8 cellular contexts compared by ENCODE assay signal in the genomic region with DNA sequence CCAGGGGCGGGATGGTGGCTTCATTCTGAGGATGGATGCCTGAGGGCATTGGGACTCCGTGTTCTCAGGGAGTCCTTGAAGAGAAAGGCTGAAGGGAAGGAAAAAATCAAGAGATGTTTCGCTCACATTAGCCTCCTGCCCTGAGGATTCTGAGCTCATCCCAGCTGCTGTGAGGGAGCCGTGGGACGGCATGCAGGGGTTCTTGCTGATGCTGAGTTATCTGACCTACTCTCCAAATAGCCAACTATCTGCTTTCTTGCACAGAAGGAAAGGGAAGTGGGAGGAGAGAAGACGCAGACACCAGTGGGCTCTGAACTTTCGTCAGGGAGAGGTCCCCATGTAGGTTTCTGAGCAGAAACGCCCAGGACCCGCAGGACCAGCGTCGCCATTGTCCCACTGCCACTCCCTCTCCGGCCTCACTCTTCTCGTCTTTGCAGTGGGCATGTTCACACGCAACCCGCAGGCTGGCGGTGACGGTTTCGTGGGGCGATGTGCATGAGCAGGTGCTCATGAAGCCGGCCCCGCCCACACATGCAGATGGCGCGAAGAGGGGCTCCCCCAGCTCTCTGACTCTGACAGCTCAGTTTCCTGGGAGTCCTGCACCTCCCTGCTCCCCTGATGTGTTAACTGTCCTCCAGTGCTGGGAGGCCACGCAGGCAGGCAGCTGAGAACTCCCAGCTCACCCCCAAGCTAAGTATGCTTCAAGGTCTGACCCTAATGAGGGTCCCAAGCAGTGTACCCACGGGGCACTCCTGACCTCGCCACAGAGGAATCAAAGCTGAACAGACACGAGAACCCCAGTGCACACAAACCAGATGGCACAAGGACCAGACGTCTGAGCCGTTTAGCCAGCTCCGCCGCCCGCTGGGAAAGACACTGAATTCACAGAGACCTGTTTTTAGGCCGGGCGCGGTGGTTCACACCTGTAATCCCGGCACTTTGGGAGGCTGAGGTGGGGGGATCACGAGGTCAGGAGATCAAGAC. TPM values are rescaled to one million over a fixed set of nuclear protein-coding genes. Genes with fewer than 3 reads are reported as not detected.
A peak's percentile ranks its signal among the peaks of the same experiment; 100 is the strongest.
DNase-seq lines count a peak whose midpoint lies in the region; ATAC-seq and TF ChIP-seq lines count a peak whose summit lies in the region.

No MANE protein-coding gene starts in this region.

- peaks cover 6% of the 10 kb centered on the region for H3K9me3 ChIP-seq in osteoblast (ENCODE audit: low read depth, low read length)

- no peaks in the 10 kb centered on the region for H3K4me1 ChIP-seq in osteoblast (ENCODE audit: insufficient read depth, low read length)

- no peak overlapping the region for H3K4me2 ChIP-seq in osteoblast (ENCODE audit: insufficient read depth, low read length)

- H3K4me3 ChIP-seq in osteoblast (ENCODE audit: insufficient read depth, low read length) (no peak overlapping the region), coronary artery (no peak overlapping the region)

- peaks cover 26% of the 10 kb centered on the region for H3K27me3 ChIP-seq in osteoblast (ENCODE audit: insufficient read depth, low read length)

- H4K20me1 ChIP-seq in osteoblast (ENCODE audit: insufficient read depth, low read length) = no peaks in the 10 kb centered on the region

- peak; percentile 41 for ATAC-seq in GM18519 (IDR thresholded peaks at IDR 0.05; ENCODE audit: low FRiP score, unreplicated experiment)
- peak; percentile 59 for ATAC-seq in GM21576 (IDR thresholded peaks at IDR 0.05; ENCODE audit: unreplicated experiment)
- ATAC-seq in HG03521 (IDR thresholded peaks at IDR 0.05; ENCODE audit: unreplicated experiment) = peak; percentile 54

- DNase-seq in osteoblast (ENCODE audit: insufficient read length, low spot score, missing footprints) (peak; percentile 43), epidermal melanocyte (ENCODE audit: insufficient read length, low spot score) (no peak), HCEC 1CT (no peak), NCI-H187 (lab: John Stamatoyannopoulos, UW) (no peak), coronary artery (ENCODE audit: low spot score) (no peak)

- no peak for TF ChIP-seq CTCF in osteoblast (IDR thresholded peaks at IDR 0.05; ENCODE audit: extremely low read depth, low read depth, low read length)
- no peak for TF ChIP-seq CTCF in coronary artery (IDR thresholded peaks at IDR 0.05)

- H3K79me2 ChIP-seq in osteoblast (ENCODE audit: insufficient read depth, low read length) = no peaks in the 10 kb centered on the region

- H3K27ac ChIP-seq in osteoblast (ENCODE audit: low read depth, low read length) = no peak overlapping the region
- H3K27ac ChIP-seq in coronary artery = no peak overlapping the region

- H2AFZ ChIP-seq in osteoblast (ENCODE audit: low read length) = no peak overlapping the region

- no peaks in the 10 kb centered on the region for H3K36me3 ChIP-seq in osteoblast (ENCODE audit: insufficient read depth, low read length)

RNA-seq across cellular contexts. Expression of a gene that starts 13.6 kb away (rescaled TPM):
- total RNA-seq in osteoblast = 0.29 and 0.36 TPM in 2 replicates

RNA-seq across cellular contexts. Expression of a gene that starts 26.9 kb away (rescaled TPM):
- total RNA-seq in osteoblast = 3.5 and 3.6 TPM in 2 replicates
